Comparison of ENCODE assay signal across 18 cellular contexts in the genomic region with DNA sequence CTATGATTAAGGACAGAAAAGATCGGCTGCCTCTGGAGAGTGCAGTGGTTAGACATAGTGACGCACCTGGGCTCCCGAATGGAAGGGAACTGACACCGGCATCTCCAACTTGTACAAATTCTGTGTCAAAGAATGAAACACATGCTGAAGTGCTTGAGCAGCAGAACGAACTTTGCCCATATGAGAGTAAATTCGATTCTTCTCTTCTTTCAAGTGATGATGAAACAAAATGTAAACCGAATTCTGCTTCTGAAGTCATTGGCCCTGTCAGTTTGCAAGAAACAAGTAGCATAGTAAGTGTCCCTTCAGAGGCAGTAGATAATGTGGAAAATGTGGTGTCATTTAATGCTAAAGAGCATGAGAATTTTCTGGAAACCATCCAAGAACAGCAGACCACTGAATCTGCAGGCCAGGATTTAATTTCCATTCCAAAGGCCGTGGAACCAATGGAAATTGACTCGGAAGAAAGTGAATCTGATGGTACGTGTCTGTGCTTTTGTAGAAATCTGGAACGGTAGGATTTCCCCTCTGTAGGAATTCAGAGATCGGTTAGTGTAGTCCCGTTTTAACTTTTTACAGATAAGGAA.
"Had no signal": no experiment of that assay in that cellular context is flagged by ENCODE, and none has a peak within 500 bp of the region (broad histone marks: within the 10 kb centered on the region; RNA-seq: fewer than 3 reads in every experiment).

No MANE protein-coding gene starts in this region.

- H3K27ac Mint-ChIP-seq: activated CD4-positive, alpha-beta T cell treated with anti-CD3 and anti-CD28 coated beads, Interleukin-2, amount 10 ng/mL, durations not matched to agents 7 days and 5 days; nephron progenitor cell; T-helper 1 cell treated with Interleukin-12 subunit alpha and Interleukin-12 subunit beta and Interleukin-4 antibody, amounts not matched to agents 30 μg/mL and 1 μg/mL, for 36 hours had no signal

- ATAC-seq: activated CD4-positive, CD25-positive, alpha-beta regulatory T cell treated with anti-CD3 and anti-CD28 coated beads, Interleukin-2, amount 50 U/mL, for 24 hours; left colon had no signal

- H3K4me3 ChIP-seq: sigmoid colon, spleen, thyroid gland had no signal

- H3K4me1 Mint-ChIP-seq: nephron progenitor cell had no signal

- H3K4me1 ChIP-seq: sigmoid colon, thyroid gland had no signal

- H3K9me3 Mint-ChIP-seq: activated CD4-positive, alpha-beta T cell treated with anti-CD3 and anti-CD28 coated beads, Interleukin-2, amount 10 ng/mL, durations not matched to agents 7 days and 5 days; T-helper 1 cell treated with Interleukin-12 subunit alpha and Interleukin-12 subunit beta and Interleukin-4 antibody, amounts not matched to agents 30 μg/mL and 1 μg/mL, for 36 hours had no signal

- DNase-seq: activated CD4-positive, alpha-beta T cell treated with anti-CD3 and anti-CD28 coated beads, Interleukin-2, amount 10 ng/mL, durations not matched to agents 7 days and 5 days; activated CD8-positive, alpha-beta memory T cell treated with anti-CD3 and anti-CD28 coated beads for 24 hours; activated CD8-positive, alpha-beta memory T cell treated with anti-CD3 and anti-CD28 coated beads, Interleukin-2, amount 50 U/mL, for 48 hours; activated naive CD4-positive, alpha-beta T cell; aorta; effector memory CD4-positive, alpha-beta T cell; hippocampal formation; left colon; nephron progenitor cell; nucleus accumbens; sigmoid colon; spleen; stimulated activated CD4-positive, alpha-beta T cell treated with anti-CD3 and anti-CD28 coated beads, Interleukin-4, amount 100 ng/mL, for 4 hours; stimulated activated naive CD4-positive, alpha-beta T cell; thyroid gland had no signal

- H3K27ac ChIP-seq: sigmoid colon, spleen, thyroid gland had no signal

- H3K27me3 Mint-ChIP-seq: activated CD4-positive, alpha-beta T cell treated with anti-CD3 and anti-CD28 coated beads, Interleukin-2, amount 10 ng/mL, durations not matched to agents 7 days and 5 days had no signal

- H3K9me3 ChIP-seq: sigmoid colon, spleen, thyroid gland had no signal

- H3K4me3 Mint-ChIP-seq: activated CD4-positive, alpha-beta T cell treated with anti-CD3 and anti-CD28 coated beads, Interleukin-2, amount 10 ng/mL, durations not matched to agents 7 days and 5 days; nephron progenitor cell; T-helper 1 cell treated with Interleukin-12 subunit alpha and Interleukin-12 subunit beta and Interleukin-4 antibody, amounts not matched to agents 30 μg/mL and 1 μg/mL, for 36 hours had no signal

- FAIRE-seq: islet of Langerhans had no signal

- H3K27me3 ChIP-seq: sigmoid colon, spleen, thyroid gland had no signal
